In the genomic region with DNA sequence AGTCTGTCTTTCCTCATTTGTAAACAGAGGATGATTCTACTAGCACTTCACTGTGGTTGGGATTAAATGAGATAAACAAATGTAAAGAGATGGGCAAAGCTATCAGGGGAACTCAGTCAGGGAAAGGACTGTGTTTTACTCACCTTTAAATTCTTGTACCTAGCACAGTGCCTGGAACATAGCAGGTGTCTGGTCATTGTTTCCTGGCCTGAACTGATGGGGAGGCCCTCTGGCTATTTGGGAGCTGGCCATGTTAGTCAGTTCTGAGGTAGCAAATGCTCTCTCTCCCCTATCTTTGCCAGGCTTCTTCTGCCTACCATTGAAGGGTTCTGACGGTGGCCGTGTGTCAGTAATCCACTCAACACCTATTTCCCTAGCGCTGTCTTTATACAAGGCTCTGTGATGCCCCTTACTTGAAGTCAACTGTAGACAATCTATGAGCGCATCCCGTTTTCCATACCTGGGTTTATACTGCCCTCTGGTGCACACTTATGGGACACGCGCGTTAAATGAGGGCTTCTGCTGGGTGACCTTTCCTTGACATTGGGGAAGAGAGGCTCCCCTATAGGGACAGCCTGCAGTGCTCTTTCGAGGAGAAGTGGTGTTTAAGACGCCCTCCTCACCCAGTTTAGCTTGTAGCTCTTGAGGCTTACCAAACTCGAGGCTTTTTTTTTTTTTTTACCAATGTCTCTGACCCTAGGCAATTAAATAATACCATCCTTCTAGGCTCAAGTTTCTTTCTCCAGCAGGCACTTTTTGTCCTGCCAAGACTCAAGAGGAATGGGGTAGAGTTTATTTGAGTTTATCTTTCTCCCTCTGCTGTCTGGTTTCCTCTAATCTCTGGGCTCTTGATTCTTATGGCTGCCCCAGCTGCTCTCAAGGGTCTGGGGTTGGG, we compare ENCODE assay signal across 8 cellular contexts. TPM values are rescaled to one million over a fixed set of nuclear protein-coding genes. Genes with fewer than 3 reads are reported as not detected.
DNase-seq lines count a peak whose midpoint lies in the region; ATAC-seq and TF ChIP-seq lines count a peak whose summit lies in the region.

No MANE protein-coding gene starts in this region.

- ATAC-seq in memory B cell (ENCODE audit: low read depth): peak; percentile 90
- ATAC-seq in HG03045 (IDR thresholded peaks at IDR 0.05; ENCODE audit: unreplicated experiment): no peak

- intact Hi-C loops in dorsolateral prefrontal cortex (cut with DNase I): loop anchor here (1.0 to 5.0 kb wide), 4 partner anchors 70 to 241 kb away; no protein-coding TSS in a partner anchor

- peaks cover 0 to 20% (median 0%) of the 10 kb centered on the region in 45 donors for H3K27me3 ChIP-seq in dorsolateral prefrontal cortex

- no peak overlapping the region for H3K4me3 Mint-ChIP-seq in memory B cell

- peak overlapping the region in 41 of 59 donors; percentile 3 to 80 (median 46) for H3K27ac ChIP-seq in dorsolateral prefrontal cortex

- no peak overlapping the region for H3K27ac Mint-ChIP-seq in memory B cell

- no peaks in the 10 kb centered on the region for H3K36me3 Mint-ChIP-seq in memory B cell

- H3K27me3 Mint-ChIP-seq in memory B cell: peaks cover 14% of the 10 kb centered on the region

- no peaks in the 10 kb centered on the region for H3K9me3 Mint-ChIP-seq in memory B cell

- DNase-seq in HK-2 (ENCODE audit: unreplicated experiment) (peak; percentile 57), NCI-H774 (lab: John Stamatoyannopoulos, UW) (peak; percentile 36), dorsolateral prefrontal cortex (peak; percentile 44 to 76 (median 70)), memory B cell (ENCODE audit: low spot score in 2 of 2) (peak; percentile 66 to 69)
- DNase-seq in activated CD4-positive, alpha-beta T cell treated with anti-CD3 and anti-CD28 coated beads, Interleukin-2, amount 50 U/mL, for 48 hours: peak; percentile 70 to 75
- DNase-seq in stimulated activated CD8-positive, alpha-beta memory T cell treated with anti-CD3 and anti-CD28 coated beads, Interleukin-15, amount 100 ng/mL, for 4 hours (ENCODE audit: low read depth in 2 of 2): peak; percentile 22 to 42

- no peaks in the 10 kb centered on the region for H3K4me1 Mint-ChIP-seq in memory B cell

- peak; percentile 84 for TF ChIP-seq CTCF in GM12872 (IDR thresholded peaks at IDR 0.05; ENCODE audit: insufficient read depth, low read depth, low read length)
- TF ChIP-seq CTCF in dorsolateral prefrontal cortex (IDR thresholded peaks at IDR 0.05 in 54 of 56, conservative IDR thresholded peaks at IDR 0.05 in 2 of 56; ENCODE audit: low read depth in 1 of 56, partially characterized antibody in 56 of 56): peak; percentile 51 to 88 (median 75)

- no peak overlapping the region for H3K4me3 ChIP-seq in dorsolateral prefrontal cortex

RNA-seq across cellular contexts. Expression of a gene that starts 4.0 kb away (rescaled TPM):
- 1 to 10 TPM in 31 of 120 experiments, under 1 TPM in 46, not detected in 43; 0.38 to 3.1 (median 0.88) TPM for total RNA-seq in dorsolateral prefrontal cortex

RNA-seq across cellular contexts. Expression of a gene that starts 25.3 kb away (rescaled TPM):
- 10 to 100 TPM; 11.9 to 24.4 (median 16.4) TPM for total RNA-seq in dorsolateral prefrontal cortex

RNA-seq across cellular contexts. Expression of a gene that starts 49.0 kb away (rescaled TPM):
- 10 to 100 TPM; 13.5 to 25.8 (median 20.7) TPM for total RNA-seq in dorsolateral prefrontal cortex
